ENCODE assay signal across 8 cellular contexts in the genomic region with DNA sequence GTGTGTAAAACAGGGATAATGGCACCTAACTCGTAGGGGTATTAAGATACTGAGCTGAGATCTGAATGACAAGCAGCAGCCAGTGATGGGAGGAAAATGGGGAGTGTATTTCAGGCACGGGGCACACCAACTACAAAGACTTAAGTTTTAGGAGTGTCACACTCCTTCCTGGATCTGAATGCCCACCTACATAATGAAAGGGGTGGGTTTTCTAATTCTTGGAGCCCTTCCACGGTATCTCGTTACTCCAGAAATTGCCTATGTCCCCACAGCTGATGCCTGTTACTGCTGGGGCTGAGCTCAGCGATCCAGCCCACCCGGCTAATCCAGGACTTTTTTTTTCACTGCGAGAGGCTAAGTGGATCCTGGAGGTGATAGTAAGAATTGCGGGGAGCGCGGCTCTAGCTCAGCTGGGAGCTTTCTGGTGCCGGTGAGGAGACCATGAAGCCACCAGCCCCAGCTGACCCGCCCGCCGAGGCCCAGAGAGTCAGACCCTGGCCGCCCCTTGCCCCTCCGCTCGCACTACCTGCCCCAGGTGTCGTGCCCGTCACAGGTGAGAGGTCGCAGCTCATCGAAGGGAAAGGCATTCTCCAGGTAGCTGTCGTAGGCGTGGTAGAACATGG. TPM values are rescaled to one million over a fixed set of nuclear protein-coding genes. Genes with fewer than 3 reads are reported as not detected.
DNase-seq lines count a peak whose midpoint lies in the region; ATAC-seq and TF ChIP-seq lines count a peak whose summit lies in the region.

No MANE protein-coding gene starts in this region.

- H3K4me3 Mint-ChIP-seq in brain: peak overlapping the region; percentile 87 to 98 (median 97)

- peak; percentile 36 for DNase-seq in BE2C
- DNase-seq in NCI-H82 treated with DMSO at 0.1 percent for 48 hours (lab: John Stamatoyannopoulos, UW; ENCODE audit: unreplicated experiment): peak; percentile 20
- no peak for DNase-seq in kidney epithelial cell (ENCODE audit: low read depth)
- no peak for DNase-seq in middle frontal gyrus (ENCODE audit: extremely low spot score, low spot score)

- H3K36me3 Mint-ChIP-seq in brain: peaks cover 6% of the 10 kb centered on the region

- no peaks in the 10 kb centered on the region for H3K27me3 ChIP-seq in BE2C
- no peaks in the 10 kb centered on the region for H3K27me3 ChIP-seq in kidney epithelial cell (ENCODE audit: control insufficient read depth, insufficient read depth, low read length)
- no peaks in the 10 kb centered on the region for H3K27me3 ChIP-seq in subcutaneous abdominal adipose tissue (ENCODE audit: control insufficient read depth in 5 of 5, insufficient read depth in 4 of 5, low read length in 5 of 5)

- no peaks in the 10 kb centered on the region for H3K9me3 ChIP-seq in BE2C
- H3K9me3 ChIP-seq in subcutaneous abdominal adipose tissue (ENCODE audit: control insufficient read depth in 5 of 5, low read length in 5 of 5): no peaks in the 10 kb centered on the region

- H3K27me3 Mint-ChIP-seq in brain: peaks cover 11% of the 10 kb centered on the region

- ATAC-seq in GM18909 (IDR thresholded peaks at IDR 0.05; ENCODE audit: poor library complexity, unreplicated experiment) (peak; percentile 7), GM21526 (IDR thresholded peaks at IDR 0.05; ENCODE audit: low FRiP score, unreplicated experiment) (no peak)

- peak overlapping the region; percentile 84 for H3K27ac ChIP-seq in subcutaneous abdominal adipose tissue (ENCODE audit: low read depth, low read length)

- H3K9ac ChIP-seq in subcutaneous abdominal adipose tissue (ENCODE audit: low read length in 5 of 5): peak overlapping the region; percentile 56 to 96 (median 88)

- no peak; the same call in 1 of the 2 replicates for TF ChIP-seq CTCF in BE2C (IDR thresholded peaks at IDR 0.05; ENCODE audit: low read depth, low read length)
- no peak for TF ChIP-seq CTCF in brain (conservative IDR thresholded peaks at IDR 0.05)
- TF ChIP-seq CTCF in kidney epithelial cell (IDR thresholded peaks at IDR 0.05; ENCODE audit: insufficient read depth, low read length, poor library complexity, severe bottlenecking): no peak

- H3K27ac Mint-ChIP-seq in brain: peak overlapping the region; percentile 30 to 96 (median 90)

- H3K4me3 ChIP-seq in BE2C (ENCODE audit: low read depth, low read length): peak overlapping the region; percentile 94
- H3K4me3 ChIP-seq in kidney epithelial cell (ENCODE audit: low read depth, low read length): peak overlapping the region; percentile 70
- H3K4me3 ChIP-seq in subcutaneous abdominal adipose tissue (ENCODE audit: low read depth in 1 of 5, low read length in 5 of 5): peak overlapping the region; percentile 79 to 97 (median 95)

- H3K4me1 Mint-ChIP-seq in brain: peaks cover 35% of the 10 kb centered on the region

- peaks cover 2% of the 10 kb centered on the region for H3K4me1 ChIP-seq in BE2C
- H3K4me1 ChIP-seq in subcutaneous abdominal adipose tissue (ENCODE audit: control insufficient read depth in 5 of 5, insufficient read depth in 5 of 5, low read length in 5 of 5): peaks cover 2 to 37% (median 33%) of the 10 kb centered on the region in 5 donors

- H3K36me3 ChIP-seq in BE2C (no peaks in the 10 kb centered on the region), kidney epithelial cell (ENCODE audit: control insufficient read depth, insufficient read depth, low read length) (no peaks in the 10 kb centered on the region), subcutaneous abdominal adipose tissue (ENCODE audit: control insufficient read depth in 5 of 5, insufficient read depth in 5 of 5, low read length in 5 of 5) (peaks cover 6 to 26% (median 15%) of the 10 kb centered on the region in 5 donors)

- H3K9me3 Mint-ChIP-seq in brain: no peaks in the 10 kb centered on the region

RNA-seq across cellular contexts. Expression of a gene that starts 0.7 kb away (rescaled TPM):
- polyA plus RNA-seq in BE2C (2012; ENCODE audit: insufficient read depth, insufficient read length, low read depth): 11.8 TPM
- 19.0 TPM for polyA plus RNA-seq in brain (ENCODE audit: insufficient read depth, low read depth, low replicate concordance)
- total RNA-seq in kidney epithelial cell: 34.7 TPM in 2 replicates

RNA-seq across cellular contexts. Expression of a gene that starts 25.5 kb away (rescaled TPM):
- 13.2 TPM for polyA plus RNA-seq in BE2C (2012; ENCODE audit: insufficient read depth, insufficient read length, low read depth)
- polyA plus RNA-seq in brain (ENCODE audit: insufficient read depth, low read depth, low replicate concordance): 5.3 TPM
- 15.6 and 25.6 TPM in 2 replicates for total RNA-seq in kidney epithelial cell

RNA-seq across cellular contexts. Expression of a gene that starts 53.8 kb away (rescaled TPM):
- 66.6 TPM for polyA plus RNA-seq in BE2C (2012; ENCODE audit: insufficient read depth, insufficient read length, low read depth)
- polyA plus RNA-seq in brain (ENCODE audit: insufficient read depth, low read depth, low replicate concordance): 66.8 TPM
- total RNA-seq in kidney epithelial cell: 78.8 and 99.3 TPM in 2 replicates

Comparison
In these comparisons a context has a peak if more than half of its experiments do, and no peak if none do; other contexts are left out.
1. DNase-seq: peak in BE2C (single experiment) and NCI-H82 treated with DMSO at 0.1 percent for 48 hours (single experiment); none in kidney epithelial cell (single experiment) and middle frontal gyrus (single experiment).
2. Peak in every context shown above with its lines, with median percentiles within 50 percentile points of each other: H3K4me3 ChIP-seq.